ENCODE assay signal across 22 cellular contexts in the genomic region with DNA sequence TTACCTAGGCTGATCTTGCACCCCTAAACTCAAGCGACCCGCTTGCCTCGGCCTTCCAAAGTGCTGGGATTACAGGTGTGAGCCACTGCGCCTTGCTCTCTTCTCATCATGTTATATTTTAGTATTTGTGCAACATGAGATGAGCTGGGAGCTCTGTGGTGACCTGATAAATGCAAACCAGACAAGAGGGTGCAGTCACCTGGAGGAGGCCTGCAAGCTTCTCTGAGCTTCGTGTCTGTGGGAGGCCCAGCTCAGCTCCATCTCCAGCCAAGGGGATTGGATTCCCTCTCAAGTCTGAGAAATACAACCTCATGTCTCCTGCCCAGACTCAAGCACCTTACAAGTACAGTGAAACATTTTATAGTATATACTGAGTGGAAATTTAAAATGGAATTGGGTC. TPM values are rescaled to one million over a fixed set of nuclear protein-coding genes. Genes with fewer than 3 reads are reported as not detected.
"Had no signal": no experiment of that assay in that cellular context is flagged by ENCODE, and none has a peak within 500 bp of the region (broad histone marks: within the 10 kb centered on the region; RNA-seq: fewer than 3 reads in every experiment).

No MANE protein-coding gene starts in this region.

- H3K27me3 ChIP-seq: foreskin keratinocyte, hepatocyte, right atrium auricular region, tibial nerve, vagina had no signal

- H3K4me1 ChIP-seq: prostate gland had no signal

- H3K9me3 ChIP-seq: prostate gland, right atrium auricular region, tibial nerve, vagina had no signal

- DNase-seq: activated B cell treated with CpG ODN at 0.5 μM for 24 hours; activated CD4-positive, alpha-beta T cell treated with anti-CD3 and anti-CD28 coated beads for 4 hours; activated CD8-positive, alpha-beta T cell treated with anti-CD3 and anti-CD28 coated beads for 36 hours; activated T-cell treated with anti-CD3 and anti-CD28 coated beads, Interleukin-2, amount 50 U/mL, for 4 hours; amniotic stem cell; foreskin keratinocyte; islet precursor cell; left colon; T-helper 9 cell had no signal

- H3K9me3 Mint-ChIP-seq: activated B cell treated with CpG ODN at 0.5 μM for 24 hours; activated CD8-positive, alpha-beta T cell treated with anti-CD3 and anti-CD28 coated beads for 36 hours; activated naive CD4-positive, alpha-beta T cell treated with anti-CD3 and anti-CD28 coated beads, Interleukin-2, amount 50 U/mL, for 24 hours; activated T-cell treated with anti-CD3 and anti-CD28 coated beads, Interleukin-2, amount 50 U/mL, for 4 hours; mesothelial cell of epicardium; neural crest cell; stimulated activated naive CD8-positive, alpha-beta T cell treated with anti-CD3 and anti-CD28 coated beads, Interleukin-15, Interleukin-2, amounts not matched to agents 100 ng/mL and 50 ng/mL, for 24 hours had no signal

- H3K4me3 Mint-ChIP-seq: activated B cell treated with CpG ODN at 0.5 μM for 24 hours; activated CD8-positive, alpha-beta T cell treated with anti-CD3 and anti-CD28 coated beads for 36 hours; activated naive CD4-positive, alpha-beta T cell treated with anti-CD3 and anti-CD28 coated beads, Interleukin-2, amount 50 U/mL, for 24 hours; activated T-cell treated with anti-CD3 and anti-CD28 coated beads, Interleukin-2, amount 50 U/mL, for 4 hours; mesothelial cell of epicardium; neural crest cell; stimulated activated naive CD8-positive, alpha-beta T cell treated with anti-CD3 and anti-CD28 coated beads, Interleukin-15, Interleukin-2, amounts not matched to agents 100 ng/mL and 50 ng/mL, for 24 hours had no signal

- H3K36me3 ChIP-seq: prostate gland, right atrium auricular region, tibial nerve had no signal

- ATAC-seq: activated CD8-positive, alpha-beta T cell treated with anti-CD3 and anti-CD28 coated beads for 36 hours; activated T-cell treated with anti-CD3 and anti-CD28 coated beads, Interleukin-2, amount 50 U/mL, for 4 hours; foreskin keratinocyte; left colon had no signal

- H3K27ac ChIP-seq: foreskin keratinocyte, hepatocyte, prostate gland, right atrium auricular region, tibial nerve, vagina had no signal

- H2AFZ ChIP-seq: hepatocyte had no signal

- H3K27ac Mint-ChIP-seq: mesothelial cell of epicardium; stimulated activated naive CD8-positive, alpha-beta T cell treated with anti-CD3 and anti-CD28 coated beads, Interleukin-15, Interleukin-2, amounts not matched to agents 100 ng/mL and 50 ng/mL, for 24 hours had no signal

- H3K4me2 ChIP-seq: hepatocyte had no signal

- H3K4me3 ChIP-seq: hepatocyte, prostate gland, right atrium auricular region, tibial nerve, vagina had no signal

- H3K27me3 Mint-ChIP-seq: activated B cell treated with CpG ODN at 0.5 μM for 24 hours; activated CD8-positive, alpha-beta T cell treated with anti-CD3 and anti-CD28 coated beads for 36 hours; activated naive CD4-positive, alpha-beta T cell treated with anti-CD3 and anti-CD28 coated beads, Interleukin-2, amount 50 U/mL, for 24 hours; stimulated activated naive CD8-positive, alpha-beta T cell treated with anti-CD3 and anti-CD28 coated beads, Interleukin-15, Interleukin-2, amounts not matched to agents 100 ng/mL and 50 ng/mL, for 24 hours had no signal

RNA-seq across cellular contexts. Expression of a gene that starts 3.2 kb away (rescaled TPM):
- total RNA-seq: activated T-cell treated with anti-CD3 and anti-CD28 coated beads, Interleukin-2, amount 50 U/mL, for 4 hours; chondrocyte; fibroblast of lung; lung microvascular endothelial cell; mesothelial cell of epicardium; neural crest cell had no signal
- polyA plus RNA-seq: fibroblast of lung had no signal

RNA-seq across cellular contexts. Expression of a gene that starts 14.6 kb away (rescaled TPM):
- total RNA-seq: activated T-cell treated with anti-CD3 and anti-CD28 coated beads, Interleukin-2, amount 50 U/mL, for 4 hours; dermis microvascular lymphatic vessel endothelial cell; right atrium auricular region; vagina had no signal
- polyA plus RNA-seq: fibroblast of lung, hepatocyte had no signal
